In the genomic region with DNA sequence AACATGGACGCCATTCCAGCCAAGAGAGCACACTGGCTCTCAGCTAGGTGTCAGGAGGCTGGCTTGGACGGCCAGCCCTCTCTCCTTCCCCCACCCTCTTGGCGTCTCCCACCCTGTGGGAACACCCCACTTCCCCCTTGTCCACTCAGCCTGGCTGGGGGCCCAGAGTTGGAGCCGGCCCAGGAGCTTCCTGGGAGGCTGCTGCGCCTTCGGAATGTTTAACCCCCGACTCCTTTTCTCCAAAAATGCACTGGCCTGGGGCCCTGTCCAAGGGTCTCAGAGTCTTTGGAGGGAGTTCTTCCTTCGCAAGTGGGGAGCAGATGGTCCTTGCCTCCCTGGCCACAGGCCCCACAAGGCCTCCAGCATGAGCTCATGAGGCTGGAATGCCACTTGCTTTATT, we compare ENCODE assay signal across 2 cellular contexts.
TF ChIP-seq lines count a peak whose summit lies in the region.

No MANE protein-coding gene starts in this region.

TF ChIP-seq in SK-N-SH, 30 proteins besides CTCF, POLR2A, EP300 and RAD21 (continued from another document):
- TF ChIP-seq USF1 (IDR thresholded peaks at IDR 0.05; ENCODE audit: borderline replicate concordance, low read depth) (no peak), TAF1 (IDR thresholded peaks at IDR 0.05; ENCODE audit: borderline replicate concordance, low read depth, low read length) (no peak), EZH2phosphoT487 (IDR thresholded peaks at IDR 0.05; ENCODE audit: borderline replicate concordance, low read depth) (no peak), SMC3 (IDR thresholded peaks at IDR 0.05; ENCODE audit: low read depth, low read length) (no peak), GATA2 (CRISPR knock-in tag; IDR thresholded peaks at IDR 0.05) (no peak)
- TF ChIP-seq, protein P1, sequence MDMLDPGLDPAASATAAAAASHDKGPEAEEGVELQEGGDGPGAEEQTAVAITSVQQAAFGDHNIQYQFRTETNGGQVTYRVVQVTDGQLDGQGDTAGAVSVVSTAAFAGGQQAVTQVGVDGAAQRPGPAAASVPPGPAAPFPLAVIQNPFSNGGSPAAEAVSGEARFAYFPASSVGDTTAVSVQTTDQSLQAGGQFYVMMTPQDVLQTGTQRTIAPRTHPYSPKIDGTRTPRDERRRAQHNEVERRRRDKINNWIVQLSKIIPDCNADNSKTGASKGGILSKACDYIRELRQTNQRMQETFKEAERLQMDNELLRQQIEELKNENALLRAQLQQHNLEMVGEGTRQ (IDR thresholded peaks at IDR 0.05; ENCODE audit: borderline replicate concordance, low read depth, low read length): no peak
- TF ChIP-seq, protein P2, sequence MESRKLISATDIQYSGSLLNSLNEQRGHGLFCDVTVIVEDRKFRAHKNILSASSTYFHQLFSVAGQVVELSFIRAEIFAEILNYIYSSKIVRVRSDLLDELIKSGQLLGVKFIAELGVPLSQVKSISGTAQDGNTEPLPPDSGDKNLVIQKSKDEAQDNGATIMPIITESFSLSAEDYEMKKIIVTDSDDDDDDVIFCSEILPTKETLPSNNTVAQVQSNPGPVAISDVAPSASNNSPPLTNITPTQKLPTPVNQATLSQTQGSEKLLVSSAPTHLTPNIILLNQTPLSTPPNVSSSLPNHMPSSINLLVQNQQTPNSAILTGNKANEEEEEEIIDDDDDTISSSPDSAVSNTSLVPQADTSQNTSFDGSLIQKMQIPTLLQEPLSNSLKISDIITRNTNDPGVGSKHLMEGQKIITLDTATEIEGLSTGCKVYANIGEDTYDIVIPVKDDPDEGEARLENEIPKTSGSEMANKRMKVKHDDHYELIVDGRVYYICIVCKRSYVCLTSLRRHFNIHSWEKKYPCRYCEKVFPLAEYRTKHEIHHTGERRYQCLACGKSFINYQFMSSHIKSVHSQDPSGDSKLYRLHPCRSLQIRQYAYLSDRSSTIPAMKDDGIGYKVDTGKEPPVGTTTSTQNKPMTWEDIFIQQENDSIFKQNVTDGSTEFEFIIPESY (IDR thresholded peaks at IDR 0.05; ENCODE audit: borderline replicate concordance, low read depth): no peak
- TF ChIP-seq, protein P3, sequence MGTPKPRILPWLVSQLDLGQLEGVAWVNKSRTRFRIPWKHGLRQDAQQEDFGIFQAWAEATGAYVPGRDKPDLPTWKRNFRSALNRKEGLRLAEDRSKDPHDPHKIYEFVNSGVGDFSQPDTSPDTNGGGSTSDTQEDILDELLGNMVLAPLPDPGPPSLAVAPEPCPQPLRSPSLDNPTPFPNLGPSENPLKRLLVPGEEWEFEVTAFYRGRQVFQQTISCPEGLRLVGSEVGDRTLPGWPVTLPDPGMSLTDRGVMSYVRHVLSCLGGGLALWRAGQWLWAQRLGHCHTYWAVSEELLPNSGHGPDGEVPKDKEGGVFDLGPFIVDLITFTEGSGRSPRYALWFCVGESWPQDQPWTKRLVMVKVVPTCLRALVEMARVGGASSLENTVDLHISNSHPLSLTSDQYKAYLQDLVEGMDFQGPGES (IDR thresholded peaks at IDR 0.05; ENCODE audit: low read depth, low read length): no peak
- TF ChIP-seq, protein P4, sequence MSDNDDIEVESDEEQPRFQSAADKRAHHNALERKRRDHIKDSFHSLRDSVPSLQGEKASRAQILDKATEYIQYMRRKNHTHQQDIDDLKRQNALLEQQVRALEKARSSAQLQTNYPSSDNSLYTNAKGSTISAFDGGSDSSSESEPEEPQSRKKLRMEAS (IDR thresholded peaks at IDR 0.05; ENCODE audit: low read depth): 0 out of 2 replicates have a peak, but pooled peaks have one; percentile 28

TF ChIP-seq in SK-N-SH treated with all-trans-retinoic acid at 6 μM for 48 hours, 23 proteins besides CTCF, POLR2A, EP300 and RAD21 (continued from another document):
- TF ChIP-seq TSHZ2 (CRISPR knock-in tag; IDR thresholded peaks at IDR 0.05): no peak
- TF ChIP-seq ZFP3 (CRISPR knock-in tag; IDR thresholded peaks at IDR 0.05): no peak
- no peak for TF ChIP-seq ISL1 (CRISPR knock-in tag; IDR thresholded peaks at IDR 0.05)
- TF ChIP-seq OSR1 (CRISPR knock-in tag; IDR thresholded peaks at IDR 0.05): no peak
